In the genomic region with DNA sequence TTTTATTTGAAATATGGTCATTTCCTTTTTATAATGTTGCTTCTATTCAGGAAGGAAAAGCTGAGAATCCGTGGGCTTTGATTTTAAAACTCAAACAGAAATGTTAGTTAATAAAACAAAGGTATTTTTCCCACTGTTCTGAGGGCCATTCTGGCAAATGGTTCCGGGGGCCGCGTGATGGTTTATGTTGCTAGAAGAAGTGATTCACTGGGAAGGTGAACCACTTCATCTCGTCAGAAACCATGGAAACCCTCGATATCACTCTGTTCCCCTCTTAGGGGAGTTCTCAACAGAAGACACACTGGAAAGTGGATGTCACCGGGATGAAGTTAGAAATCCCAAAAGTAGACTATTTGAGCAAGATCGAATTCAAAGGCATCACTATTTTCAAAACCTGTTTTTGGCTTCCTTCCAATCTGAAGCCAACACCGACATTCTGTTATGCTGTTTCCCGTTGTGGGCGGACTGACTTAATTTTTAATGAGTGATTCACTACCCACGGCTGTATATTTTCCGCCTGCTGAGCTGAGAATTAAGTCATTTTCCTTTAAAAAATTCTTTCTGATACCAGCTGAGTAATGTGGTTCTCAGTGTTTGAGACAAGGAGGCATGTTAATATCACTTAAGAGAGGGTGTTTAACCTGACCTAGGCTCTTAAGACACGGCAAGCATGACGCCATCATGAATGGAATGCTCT, we compare ENCODE assay signal across 8 cellular contexts.
A peak's percentile ranks its signal among the peaks of the same experiment; 100 is the strongest.
DNase-seq lines count a peak whose midpoint lies in the region; ATAC-seq and TF ChIP-seq lines count a peak whose summit lies in the region.

No MANE protein-coding gene starts in this region.

- peaks cover 46% of the 10 kb centered on the region for H3K4me1 Mint-ChIP-seq in activated CD4-positive, alpha-beta memory T cell treated with anti-CD3 and anti-CD28 coated beads, Interleukin-2, amount 10 ng/mL, durations not matched to agents 7 days and 5 days

- ATAC-seq in HG03196 (IDR thresholded peaks at IDR 0.05; ENCODE audit: unreplicated experiment), result peak; percentile 47
- no peak for ATAC-seq in HG02840 (IDR thresholded peaks at IDR 0.05; ENCODE audit: low FRiP score, unreplicated experiment)
- ATAC-seq in HG02763 (IDR thresholded peaks at IDR 0.05; ENCODE audit: unreplicated experiment), result no peak

- TF ChIP-seq CTCF in fibroblast of villous mesenchyme (IDR thresholded peaks at IDR 0.05; ENCODE audit: insufficient read depth, low read depth, low read length), result no peak

- peak overlapping the region; percentile 37 for H3K4me3 Mint-ChIP-seq in activated CD4-positive, alpha-beta memory T cell treated with anti-CD3 and anti-CD28 coated beads, Interleukin-2, amount 10 ng/mL, durations not matched to agents 7 days and 5 days

- H3K9me3 Mint-ChIP-seq in activated CD4-positive, alpha-beta memory T cell treated with anti-CD3 and anti-CD28 coated beads, Interleukin-2, amount 10 ng/mL, durations not matched to agents 7 days and 5 days, result no peaks in the 10 kb centered on the region

- CTCF ChIA-PET in activated CD4-positive, alpha-beta memory T cell treated with anti-CD3 and anti-CD28 coated beads, Interleukin-2, amount 10 ng/mL, durations not matched to agents 7 days and 5 days (lab: Charles Lee), result interaction anchor here (1.6 to 4.8 kb wide), 3 partner anchors 18 to 103 kb away, joined by 5 to 19 read pairs (median 7); no protein-coding TSS in a partner anchor

- H3K27ac Mint-ChIP-seq in activated CD4-positive, alpha-beta memory T cell treated with anti-CD3 and anti-CD28 coated beads, Interleukin-2, amount 10 ng/mL, durations not matched to agents 7 days and 5 days, result peak overlapping the region; percentile 71

- POLR2A ChIA-PET in activated CD4-positive, alpha-beta memory T cell treated with anti-CD3 and anti-CD28 coated beads, Interleukin-2, amount 10 ng/mL, durations not matched to agents 7 days and 5 days (lab: Charles Lee), result interaction anchor here (0.7 to 1.4 kb wide), 3 partner anchors 20 to 85 kb away, joined by 3 to 4 read pairs (median 3); no protein-coding TSS in a partner anchor

- peak overlapping the region; percentile 6 for H3K4me3 ChIP-seq in fibroblast of villous mesenchyme (ENCODE audit: low read depth, low read length)

- H3K36me3 Mint-ChIP-seq in activated CD4-positive, alpha-beta memory T cell treated with anti-CD3 and anti-CD28 coated beads, Interleukin-2, amount 10 ng/mL, durations not matched to agents 7 days and 5 days (ENCODE audit: low read depth), result no peaks in the 10 kb centered on the region

- peaks cover 3% of the 10 kb centered on the region for H3K27me3 Mint-ChIP-seq in activated CD4-positive, alpha-beta memory T cell treated with anti-CD3 and anti-CD28 coated beads, Interleukin-2, amount 10 ng/mL, durations not matched to agents 7 days and 5 days

- peak; percentile 49 for DNase-seq in activated CD4-positive, alpha-beta memory T cell treated with anti-CD3 and anti-CD28 coated beads, Interleukin-2, amount 10 ng/mL, durations not matched to agents 7 days and 5 days
- DNase-seq in fibroblast of villous mesenchyme (ENCODE audit: low read depth) (peak; percentile 97), NCI-H1048 (lab: John Stamatoyannopoulos, UW) (no peak), NCI-H2081 treated with DMSO at 0.1 percent for 48 hours (lab: John Stamatoyannopoulos, UW) (no peak)
- DNase-seq in stimulated activated CD4-positive, alpha-beta T cell treated with anti-CD3 and anti-CD28 coated beads, Interleukin-4, amount 100 ng/mL, for 4 hours, result peak; percentile 36 to 77

Comparison
In these comparisons a context has a peak if more than half of its experiments do, and no peak if none do; other contexts are left out.
1. DNase-seq: peak in activated CD4-positive, alpha-beta memory T cell treated with anti-CD3 and anti-CD28 coated beads, Interleukin-2, amount 10 ng/mL, durations not matched to agents 7 days and 5 days (single experiment), fibroblast of villous mesenchyme (single experiment) and stimulated activated CD4-positive, alpha-beta T cell treated with anti-CD3 and anti-CD28 coated beads, Interleukin-4, amount 100 ng/mL, for 4 hours (2 of 2); none in NCI-H1048 (single experiment) and NCI-H2081 treated with DMSO at 0.1 percent for 48 hours (single experiment).